1 cellular context compared by ENCODE assay signal in genomic region chr2:218618102-218618860, GRCh38.
TF ChIP-seq lines count a peak whose summit lies in the region.

No MANE protein-coding gene starts in this region.

TF ChIP-seq in GM12878, 131 proteins besides CTCF, POLR2A, EP300 and RAD21:
- TF ChIP-seq GATAD2B (conservative IDR thresholded peaks at IDR 0.05; ENCODE audit: low read depth) (no peak), IRF5 (IDR thresholded peaks at IDR 0.05; ENCODE audit: borderline replicate concordance) (no peak), RUNX3 (IDR thresholded peaks at IDR 0.05; ENCODE audit: low read length) (no peak), TARDBP (IDR thresholded peaks at IDR 0.05; ENCODE audit: borderline replicate concordance) (no peak), SIX5 (IDR thresholded peaks at IDR 0.05; ENCODE audit: low read depth, low read length, severe bottlenecking) (no peak), SMAD5 (IDR thresholded peaks at IDR 0.05; ENCODE audit: low read depth) (no peak), MYC (IDR thresholded peaks at IDR 0.05; ENCODE audit: insufficient read depth, insufficient read length, insufficient replicate concordance, low read length, severe bottlenecking) (no peak), E2F4 (IDR thresholded peaks at IDR 0.05; ENCODE audit: low read depth, low read length) (no peak), PKNOX1 (IDR thresholded peaks at IDR 0.05) (no peak)
- TF ChIP-seq, protein P1, sequence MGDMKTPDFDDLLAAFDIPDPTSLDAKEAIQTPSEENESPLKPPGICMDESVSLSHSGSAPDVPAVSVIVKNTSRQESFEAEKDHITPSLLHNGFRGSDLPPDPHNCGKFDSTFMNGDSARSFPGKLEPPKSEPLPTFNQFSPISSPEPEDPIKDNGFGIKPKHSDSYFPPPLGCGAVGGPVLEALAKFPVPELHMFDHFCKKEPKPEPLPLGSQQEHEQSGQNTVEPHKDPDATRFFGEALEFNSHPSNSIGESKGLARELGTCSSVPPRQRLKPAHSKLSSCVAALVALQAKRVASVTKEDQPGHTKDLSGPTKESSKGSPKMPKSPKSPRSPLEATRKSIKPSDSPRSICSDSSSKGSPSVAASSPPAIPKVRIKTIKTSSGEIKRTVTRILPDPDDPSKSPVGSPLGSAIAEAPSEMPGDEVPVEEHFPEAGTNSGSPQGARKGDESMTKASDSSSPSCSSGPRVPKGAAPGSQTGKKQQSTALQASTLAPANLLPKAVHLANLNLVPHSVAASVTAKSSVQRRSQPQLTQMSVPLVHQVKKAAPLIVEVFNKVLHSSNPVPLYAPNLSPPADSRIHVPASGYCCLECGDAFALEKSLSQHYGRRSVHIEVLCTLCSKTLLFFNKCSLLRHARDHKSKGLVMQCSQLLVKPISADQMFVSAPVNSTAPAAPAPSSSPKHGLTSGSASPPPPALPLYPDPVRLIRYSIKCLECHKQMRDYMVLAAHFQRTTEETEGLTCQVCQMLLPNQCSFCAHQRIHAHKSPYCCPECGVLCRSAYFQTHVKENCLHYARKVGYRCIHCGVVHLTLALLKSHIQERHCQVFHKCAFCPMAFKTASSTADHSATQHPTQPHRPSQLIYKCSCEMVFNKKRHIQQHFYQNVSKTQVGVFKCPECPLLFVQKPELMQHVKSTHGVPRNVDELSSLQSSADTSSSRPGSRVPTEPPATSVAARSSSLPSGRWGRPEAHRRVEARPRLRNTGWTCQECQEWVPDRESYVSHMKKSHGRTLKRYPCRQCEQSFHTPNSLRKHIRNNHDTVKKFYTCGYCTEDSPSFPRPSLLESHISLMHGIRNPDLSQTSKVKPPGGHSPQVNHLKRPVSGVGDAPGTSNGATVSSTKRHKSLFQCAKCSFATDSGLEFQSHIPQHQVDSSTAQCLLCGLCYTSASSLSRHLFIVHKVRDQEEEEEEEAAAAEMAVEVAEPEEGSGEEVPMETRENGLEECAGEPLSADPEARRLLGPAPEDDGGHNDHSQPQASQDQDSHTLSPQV (IDR thresholded peaks at IDR 0.05) = no peak
TF ChIP-seq in GM12878: peak in this region for 0.
